8 cellular contexts compared by ENCODE assay signal in the genomic region with DNA sequence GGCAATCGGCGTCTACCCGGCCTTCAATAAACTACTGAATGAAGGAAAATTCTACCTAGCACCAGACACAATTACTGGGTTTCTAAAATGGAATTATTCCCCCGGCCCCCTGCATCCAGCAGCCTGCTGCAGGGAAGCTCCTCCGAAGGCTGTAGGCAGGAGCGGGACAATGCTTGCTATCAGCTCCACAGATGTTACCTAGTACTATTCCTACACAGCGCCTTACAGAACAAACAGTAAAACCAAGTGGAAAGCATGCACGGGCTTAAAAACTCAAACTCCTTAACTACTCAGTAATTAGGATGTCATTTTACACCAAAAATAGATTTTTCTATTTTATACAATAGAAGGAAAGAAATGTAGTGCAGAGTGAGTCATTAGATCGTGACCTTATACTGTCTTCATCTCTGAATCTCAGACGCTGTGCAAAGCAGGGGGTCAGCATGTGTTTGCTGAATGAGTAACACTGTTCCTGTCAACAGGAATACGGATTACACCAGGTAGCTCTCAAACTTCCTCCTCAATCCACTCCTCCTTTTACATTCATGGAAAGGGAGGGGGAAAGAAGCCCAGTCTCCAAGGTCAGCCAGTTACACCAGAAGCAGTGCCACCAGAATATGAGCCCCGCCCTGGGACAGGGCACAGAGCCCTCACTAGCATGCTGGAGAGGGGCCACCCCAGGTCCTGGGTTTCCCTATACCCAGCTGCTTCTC.
DNase-seq lines count a peak whose midpoint lies in the region; ATAC-seq and TF ChIP-seq lines count a peak whose summit lies in the region.

No MANE protein-coding gene starts in this region.

- intact Hi-C loops in mammary epithelial cell (cut with micrococcal nuclease) (loop anchor here (1.0 to 5.0 kb wide), 4 partner anchors 21 to 83 kb away; partner anchors contain the start of gene ARFGAP3), right lobe of liver (cut with DNase I) (no loop called here), uterus (cut with DNase I; ENCODE audit: low total_unique reads) (no loop called here)

- peak overlapping the region; percentile 80 for H3K27ac ChIP-seq in mammary epithelial cell (ENCODE audit: insufficient read depth, low read depth, low read length)
- H3K27ac ChIP-seq in right lobe of liver, result peak overlapping the region in 1 of 3 donors; percentile 47
- peak overlapping the region; percentile 80 to 90 for H3K27ac ChIP-seq in uterus

- no peak overlapping the region for H3K4me3 ChIP-seq in mammary epithelial cell (replicated peaks in 1 of 3; ENCODE audit: insufficient read depth in 1 of 3, low read depth in 2 of 3, low read length in 3 of 3)
- H3K4me3 ChIP-seq in right lobe of liver, result no peak overlapping the region
- H3K4me3 ChIP-seq in uterus, result no peak overlapping the region

- H3K4me1 ChIP-seq in mammary epithelial cell (ENCODE audit: insufficient read depth, low read length) (peaks cover 47% of the 10 kb centered on the region), right lobe of liver (peaks cover 0 to 10% (median 2%) of the 10 kb centered on the region in 4 donors), uterus (peaks cover 19 to 22% of the 10 kb centered on the region in 2 donors)

- TF ChIP-seq POLR2A in right lobe of liver (IDR thresholded peaks at IDR 0.05), result no peak
- TF ChIP-seq POLR2A in uterus (IDR thresholded peaks at IDR 0.05), result no peak

- ATAC-seq in right lobe of liver (peak; percentile 41 to 92 (median 72)), GM18870 (IDR thresholded peaks at IDR 0.05; ENCODE audit: unreplicated experiment) (no peak), HG03571 (IDR thresholded peaks at IDR 0.05; ENCODE audit: unreplicated experiment) (no peak)

- H4K20me1 ChIP-seq in mammary epithelial cell (ENCODE audit: insufficient read depth, low read length), result no peaks in the 10 kb centered on the region

- H3K9ac ChIP-seq in mammary epithelial cell (ENCODE audit: insufficient read depth, low read length), result no peak overlapping the region

- no peak for TF ChIP-seq CTCF in mammary epithelial cell (conservative IDR thresholded peaks at IDR 0.05 in 1 of 2, IDR thresholded peaks at IDR 0.05 in 1 of 2; ENCODE audit: extremely low read depth in 1 of 2, insufficient read depth in 1 of 2, low read depth in 1 of 2, low read length in 2 of 2)
- TF ChIP-seq CTCF in right lobe of liver (IDR thresholded peaks at IDR 0.05), result no peak
- no peak for TF ChIP-seq CTCF in uterus (IDR thresholded peaks at IDR 0.05)

- H3K9me3 ChIP-seq in mammary epithelial cell (replicated peaks; ENCODE audit: insufficient read depth, low read length) (no peaks in the 10 kb centered on the region), right lobe of liver (no peaks in the 10 kb centered on the region), uterus (no peaks in the 10 kb centered on the region)

- 64% methylated on average over 12 of the region's 12 CpGs for WGBS in mammary epithelial cell (ENCODE audit: low coverage, missing lambda C conversion rate)
- WGBS in right lobe of liver (ENCODE audit: insufficient coverage, low coverage, low lambda C conversion rate, missing lambda C conversion rate), result 49% methylated on average over 11 of the region's 12 CpGs

- H3K27me3 ChIP-seq in mammary epithelial cell (ENCODE audit: insufficient read depth, low read length) (no peaks in the 10 kb centered on the region), right lobe of liver (no peaks in the 10 kb centered on the region), uterus (no peaks in the 10 kb centered on the region)

- no peak overlapping the region for H2AFZ ChIP-seq in mammary epithelial cell (ENCODE audit: low read depth, low read length)

- no TSS peak for BruUV-seq in mammary epithelial cell (replicated peaks; lab: Mats Ljungman, UMichigan)

- dilution Hi-C loops in mammary epithelial cell (cut with HindIII; ENCODE audit: low sequenced_read_pairs), result loop anchor here (5.0 kb wide), 1 partner anchor 72 kb away; no protein-coding TSS in a partner anchor

- H3K36me3 ChIP-seq in mammary epithelial cell (ENCODE audit: insufficient read depth, low read length) (no peaks in the 10 kb centered on the region), right lobe of liver (peaks cover 0 to 5% (median 0%) of the 10 kb centered on the region in 4 donors), uterus (no peaks in the 10 kb centered on the region)

- CTCF ChIA-PET in mammary epithelial cell (lab: Charles Lee; ENCODE audit: low non-redundant PET), result interaction anchor here (0.6 kb wide), 1 partner anchor 65 kb away, joined by 3 read pairs; no protein-coding TSS in a partner anchor

- peak overlapping the region; percentile 56 for H3K4me2 ChIP-seq in mammary epithelial cell (ENCODE audit: insufficient read depth, low read depth, low read length)

- DNase-seq in NCI-H2171 treated with DMSO at 0.1 percent for 48 hours (lab: John Stamatoyannopoulos, UW) (peak; percentile 26), NCI-H2171 (lab: John Stamatoyannopoulos, UW) (no peak), mammary epithelial cell (peak; percentile 72), right lobe of liver (peak in 1 of 3 donors; percentile 52), uterus (no peak), SK-N-DZ (ENCODE audit: low spot score) (no peak)

- peaks cover 87% of the 10 kb centered on the region for H3K79me2 ChIP-seq in mammary epithelial cell (ENCODE audit: insufficient read depth, low read length)

- in situ Hi-C loops in mammary epithelial cell (cut with MboI; ENCODE audit: low sequenced_read_pairs in 2 of 2), result no loop called here

Comparison
In these comparisons a context has a peak if more than half of its experiments do, and no peak if none do; other contexts are left out.
1. DNase-seq: peak in NCI-H2171 treated with DMSO at 0.1 percent for 48 hours (single experiment) and mammary epithelial cell (single experiment); none in NCI-H2171 (single experiment), uterus (0 of 2) and SK-N-DZ (single experiment).
2. ATAC-seq: peak in right lobe of liver (4 of 4); none in GM18870 (single experiment) and HG03571 (single experiment).